In the genomic region with DNA sequence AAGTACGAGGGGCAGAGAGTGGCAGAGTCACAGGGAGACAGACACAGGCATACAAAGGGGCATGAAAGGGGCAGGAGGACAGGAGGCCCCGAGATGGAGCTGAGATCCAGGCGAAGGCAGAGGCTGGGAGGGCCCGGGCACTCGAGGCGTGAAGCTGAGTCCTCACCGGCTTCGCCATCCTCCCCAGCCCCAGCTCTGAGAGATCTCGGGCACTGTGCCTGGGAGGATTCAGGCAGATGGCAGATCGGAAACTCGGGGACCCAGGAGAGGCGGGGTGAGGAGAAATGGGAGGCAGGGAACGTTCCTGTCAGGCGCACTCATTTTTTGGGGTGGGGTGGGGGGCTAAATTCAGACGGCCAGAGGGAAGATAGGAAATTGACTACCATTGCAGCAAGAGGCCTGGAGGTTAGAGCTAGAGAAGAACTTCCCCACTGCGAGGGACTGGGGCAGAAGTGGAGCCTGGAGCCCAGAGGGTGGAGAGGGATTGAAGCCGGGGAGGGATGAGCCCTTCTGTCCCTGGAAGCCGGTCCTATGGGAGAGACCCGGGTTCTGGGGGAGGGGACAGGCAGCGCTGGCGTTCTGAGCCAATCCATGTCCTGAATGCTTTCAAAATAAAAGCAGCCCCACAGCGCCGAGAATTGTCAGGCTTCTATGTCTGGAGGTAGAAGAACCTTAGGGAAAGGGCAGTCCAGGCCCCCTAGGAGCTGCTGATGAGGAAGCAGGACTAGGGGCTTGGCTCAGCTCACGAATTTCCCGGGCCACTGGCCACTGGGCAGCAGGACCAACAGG, we compare ENCODE assay signal across 9 cellular contexts. TPM values are rescaled to one million over a fixed set of nuclear protein-coding genes. Genes with fewer than 3 reads are reported as not detected.
DNase-seq lines count a peak whose midpoint lies in the region; ATAC-seq and TF ChIP-seq lines count a peak whose summit lies in the region.
"Had no signal": no experiment of that assay in that cellular context is flagged by ENCODE, and none has a peak within 500 bp of the region (broad histone marks: within the 10 kb centered on the region; RNA-seq: fewer than 3 reads in every experiment).

No MANE protein-coding gene starts in this region.

- no peaks in the 10 kb centered on the region for H3K36me3 ChIP-seq in mammary epithelial cell (ENCODE audit: insufficient read depth, low read length)
- no peaks in the 10 kb centered on the region for H3K36me3 ChIP-seq in iPS-18a (ENCODE audit: control insufficient read depth, low read depth, low read length)
- no peaks in the 10 kb centered on the region for H3K36me3 ChIP-seq in urinary bladder (ENCODE audit: insufficient read depth)

- no peaks in the 10 kb centered on the region for H3K79me2 ChIP-seq in mammary epithelial cell (ENCODE audit: insufficient read depth, low read length)

- H3K9ac ChIP-seq in mammary epithelial cell (ENCODE audit: insufficient read depth, low read length) (no peak overlapping the region), iPS-18a (ENCODE audit: low read length) (no peak overlapping the region)

- H3K27ac ChIP-seq in mammary epithelial cell (ENCODE audit: insufficient read depth, low read depth, low read length) (no peak overlapping the region), iPS-18a (ENCODE audit: low read length) (no peak overlapping the region), urinary bladder (ENCODE audit: low read depth) (no peak overlapping the region)
- H3K27ac ChIP-seq: epithelial cell of prostate had no signal

- no peak overlapping the region for H2AFZ ChIP-seq in mammary epithelial cell (ENCODE audit: low read depth, low read length)

- DNase-seq in MCF 10A (ENCODE audit: unreplicated experiment), result no peak
- DNase-seq in mammary epithelial cell, result no peak
- DNase-seq in T-cell, result no peak
- DNase-seq in GM20000 (ENCODE audit: low spot score), result no peak
- DNase-seq in lower leg skin (ENCODE audit: low spot score in 2 of 2), result no peak

- peak overlapping the region; percentile 75 for H3K4me3 Mint-ChIP-seq in MCF 10A (ENCODE audit: unreplicated experiment)
- H3K4me3 Mint-ChIP-seq in T-cell, result peak overlapping the region in 2 of 3 donors; percentile 28 to 84

- H3K27me3 ChIP-seq in mammary epithelial cell (ENCODE audit: insufficient read depth, low read length) (peaks cover 3% of the 10 kb centered on the region), iPS-18a (ENCODE audit: control insufficient read depth, insufficient read depth, low read length) (peaks cover 26% of the 10 kb centered on the region)

- H3K36me3 Mint-ChIP-seq in MCF 10A (ENCODE audit: insufficient read depth, unreplicated experiment) (no peaks in the 10 kb centered on the region), T-cell (no peaks in the 10 kb centered on the region)

- H3K27me3 Mint-ChIP-seq in MCF 10A (ENCODE audit: insufficient read depth, unreplicated experiment) (peaks cover 63% of the 10 kb centered on the region), T-cell (peaks cover 52 to 77% of the 10 kb centered on the region in 2 donors)

- dilution Hi-C loops in mammary epithelial cell (cut with HindIII; ENCODE audit: low sequenced_read_pairs), result no loop called here

- TF ChIP-seq CTCF in MCF 10A (IDR thresholded peaks at IDR 0.05; ENCODE audit: unreplicated experiment) (no peak), mammary epithelial cell (conservative IDR thresholded peaks at IDR 0.05 in 1 of 2, IDR thresholded peaks at IDR 0.05 in 1 of 2; ENCODE audit: extremely low read depth in 1 of 2, insufficient read depth in 1 of 2, low read depth in 1 of 2, low read length in 2 of 2) (no peak), GM20000 (IDR thresholded peaks at IDR 0.05; ENCODE audit: extremely low read depth, missing control alignments) (no peak), lower leg skin (IDR thresholded peaks at IDR 0.05) (no peak)

- no peak for TF ChIP-seq POLR2A in lower leg skin (IDR thresholded peaks at IDR 0.05)

- CTCF ChIA-PET in MCF 10A (lab: Yijun Ruan, JAX) (interaction anchor here (0.6 to 3.4 kb wide), 15 partner anchors 12 to 1073 kb away, joined by 3 to 19 read pairs (median 3); no protein-coding TSS in a partner anchor), mammary epithelial cell (lab: Charles Lee; ENCODE audit: low non-redundant PET) (interaction anchor here (0.6 to 1.0 kb wide), 3 partner anchors 18 to 187 kb away, joined by 13 to 30 read pairs (median 14); no protein-coding TSS in a partner anchor), T-cell (lab: Charles Lee) (interaction anchor here (0.6 to 1.0 kb wide), 4 partner anchors 127 to 788 kb away, joined by 3 to 9 read pairs (median 4); partner anchors contain the start of gene KCNC3 (in 1 of the 2))

- H4K20me1 ChIP-seq in mammary epithelial cell (ENCODE audit: insufficient read depth, low read length), result no peaks in the 10 kb centered on the region

- H3K9me3 Mint-ChIP-seq in MCF 10A (ENCODE audit: unreplicated experiment), result no peaks in the 10 kb centered on the region
- H3K9me3 Mint-ChIP-seq in T-cell, result no peaks in the 10 kb centered on the region

- peaks cover 4% of the 10 kb centered on the region for H3K4me1 ChIP-seq in mammary epithelial cell (ENCODE audit: insufficient read depth, low read length)
- H3K4me1 ChIP-seq in iPS-18a (ENCODE audit: control insufficient read depth, low read depth, low read length), result peaks cover 4% of the 10 kb centered on the region
- H3K4me1 ChIP-seq in urinary bladder (ENCODE audit: insufficient read depth), result peaks cover 3% of the 10 kb centered on the region

- no peak overlapping the region for H3K4me2 ChIP-seq in mammary epithelial cell (ENCODE audit: insufficient read depth, low read depth, low read length)

- H3K27ac Mint-ChIP-seq in MCF 10A (ENCODE audit: low read depth, unreplicated experiment) (no peak overlapping the region), T-cell (no peak overlapping the region)

- WGBS in mammary epithelial cell (ENCODE audit: low coverage, missing lambda C conversion rate), result 55% methylated on average over 12 of the region's 25 CpGs
- 33% methylated on average over 25 of the region's 25 CpGs for WGBS in urinary bladder
- 26 to 29% methylated on average over 25 of the region's 25 CpGs for WGBS in lower leg skin, 2 donors

- no peaks in the 10 kb centered on the region for H3K9me3 ChIP-seq in mammary epithelial cell (replicated peaks; ENCODE audit: insufficient read depth, low read length)
- no peaks in the 10 kb centered on the region for H3K9me3 ChIP-seq in iPS-18a (ENCODE audit: control insufficient read depth, low read depth, low read length)

- H3K4me3 ChIP-seq in mammary epithelial cell (replicated peaks in 1 of 3; ENCODE audit: insufficient read depth in 1 of 3, low read depth in 2 of 3, low read length in 3 of 3) (no peak overlapping the region), iPS-18a (ENCODE audit: low read length) (peak overlapping the region; percentile 75), urinary bladder (ENCODE audit: low read depth, low read length) (peak overlapping the region; percentile 34), lower leg skin (ENCODE audit: low read depth, poor library complexity, severe bottlenecking) (no peak overlapping the region)

- BruUV-seq in MCF 10A (replicated peaks; lab: Mats Ljungman, UMichigan), result no TSS peak
- BruUV-seq in mammary epithelial cell (replicated peaks; lab: Mats Ljungman, UMichigan), result no TSS peak

- ATAC-seq in T-cell (replicated peaks in 1 of 4), result no peak
- no peak for ATAC-seq in HG03159 (IDR thresholded peaks at IDR 0.05; ENCODE audit: unreplicated experiment)

- H3K4me1 Mint-ChIP-seq in MCF 10A (ENCODE audit: insufficient read depth, unreplicated experiment) (peaks cover 6% of the 10 kb centered on the region), T-cell (peaks cover 4 to 15% (median 15%) of the 10 kb centered on the region in 3 donors)

- in situ Hi-C loops in mammary epithelial cell (cut with MboI; ENCODE audit: low sequenced_read_pairs in 2 of 2), result no loop called here

- intact Hi-C loops in MCF 10A (cut with micrococcal nuclease), result loop anchor here (5.0 kb wide), 1 partner anchor 188 kb away; the partner anchor contains the start of gene NAPSA
- intact Hi-C loops in mammary epithelial cell (cut with micrococcal nuclease), result loop anchor here (2.0 kb wide), 1 partner anchor 187 kb away; no protein-coding TSS in a partner anchor
- intact Hi-C loops in lower leg skin (cut with DNase I; ENCODE audit: low total_unique reads), result no loop called here

- POLR2A ChIA-PET in MCF 10A (lab: Yijun Ruan, JAX) (interaction anchor here (0.6 kb wide), 1 partner anchor 329 kb away, joined by 3 read pairs; no protein-coding TSS in a partner anchor), T-cell (lab: Charles Lee) (no interaction called here)

RNA-seq across cellular contexts. Expression of gene LRRC4B, which starts 12.6 kb away (rescaled TPM):
- total RNA-seq in MCF 10A (2022), result not detected in 2 replicates
- not detected for total RNA-seq in mammary epithelial cell
- not detected for polyA plus RNA-seq in mammary epithelial cell
- not detected for polyA minus RNA-seq in mammary epithelial cell
- not detected for total RNA-seq in T-cell
- 12.8 TPM for total RNA-seq in urinary bladder
- 14.5 TPM for polyA plus RNA-seq in urinary bladder
- total RNA-seq in lower leg skin, result 1 to 10 TPM in 1 of 4 donors, under 1 TPM in 3; 0.23 to 1.8 (median 0.35) TPM

RNA-seq across cellular contexts. Expression of gene ASPDH, which starts 41.9 kb away (rescaled TPM):
- total RNA-seq in MCF 10A (2022), result not detected in 2 replicates
- not detected for total RNA-seq in mammary epithelial cell
- not detected for polyA plus RNA-seq in mammary epithelial cell
- not detected for polyA minus RNA-seq in mammary epithelial cell
- total RNA-seq in T-cell, result not detected
- total RNA-seq in urinary bladder, result not detected
- not detected for polyA plus RNA-seq in urinary bladder
- total RNA-seq in lower leg skin, result not detected

RNA-seq across cellular contexts. Expression of gene JOSD2, which starts 44.6 kb away (rescaled TPM):
- total RNA-seq in MCF 10A (2022) (65.8 and 76.9 TPM in 2 replicates), mammary epithelial cell (10 to 100 TPM; 17.3 to 71.1 TPM), T-cell (10 to 100 TPM; 15.4 to 45.7 (median 40.6) TPM), urinary bladder (10.5 TPM), lower leg skin (10 to 100 TPM in 3 of 4 donors, 1 to 10 TPM in 1; 8.5 to 25.0 (median 21.2) TPM)
- polyA plus RNA-seq in mammary epithelial cell (41.6 TPM), urinary bladder (73.6 TPM)
- polyA minus RNA-seq in mammary epithelial cell, result 1.4 TPM

Comparison
In these comparisons a context has a peak if more than half of its experiments do, and no peak if none do; other contexts are left out.
1. H3K4me3 ChIP-seq: peak in iPS-18a (single experiment) and urinary bladder (single experiment); none in mammary epithelial cell (0 of 3) and lower leg skin (single experiment).